16 cellular contexts compared by ENCODE assay signal in genomic region chr9:94829380-94830070, GRCh38.
A peak's percentile ranks its signal among the peaks of the same experiment; 100 is the strongest.
DNase-seq lines count a peak whose midpoint lies in the region; ATAC-seq, FAIRE-seq and TF ChIP-seq lines count a peak whose summit lies in the region.
"Had no signal": no experiment of that assay in that cellular context is flagged by ENCODE, and none has a peak within 500 bp of the region (broad histone marks: within the 10 kb centered on the region; RNA-seq: fewer than 3 reads in every experiment).

No MANE protein-coding gene starts in this region.

- peaks cover 21% of the 10 kb centered on the region for H3K36me3 Mint-ChIP-seq in mesothelial cell of epicardium

- H3K9me3 Mint-ChIP-seq in mesothelial cell of epicardium, result peaks cover 12% of the 10 kb centered on the region

- peak overlapping the region; percentile 62 for H3K4me2 ChIP-seq in A549
- H3K4me2 ChIP-seq: PC-9 had no signal

- no peak overlapping the region for H3K27ac Mint-ChIP-seq in mesothelial cell of epicardium
- H3K27ac Mint-ChIP-seq: CD4-positive, CD25-positive, alpha-beta regulatory T cell had no signal

- H3K4me1 ChIP-seq in A549 (peaks cover 53% of the 10 kb centered on the region), SJCRH30 (peaks cover 25% of the 10 kb centered on the region)

- no peaks in the 10 kb centered on the region for H3K27me3 Mint-ChIP-seq in mesothelial cell of epicardium (ENCODE audit: low read depth)
- H3K27me3 Mint-ChIP-seq: CD4-positive, CD25-positive, alpha-beta regulatory T cell had no signal

- peaks cover 41% of the 10 kb centered on the region for H3K4me1 Mint-ChIP-seq in mesothelial cell of epicardium

- H3K36me3 ChIP-seq in SJCRH30 (no peaks in the 10 kb centered on the region), H7 (replicated peaks; ENCODE audit: control insufficient read depth, insufficient read depth, low read length) (no peaks in the 10 kb centered on the region)

- H3K27ac ChIP-seq in A549, result peak overlapping the region; percentile 80 to 83
- peak overlapping the region; percentile 23 for H3K27ac ChIP-seq in SJCRH30
- H3K27ac ChIP-seq: PC-9 had no signal

- DNase-seq in A549 (ENCODE audit: low read depth in 1 of 2, low spot score in 1 of 2) (no peak), SJCRH30 (peak; percentile 57 to 73), myocyte (ENCODE audit: low read depth) (peak; percentile 82), H7 (no peak), mesothelial cell of epicardium (ENCODE audit: low spot score in 2 of 2, unreplicated experiment in 2 of 2) (no peak)
- DNase-seq: CD4-positive, CD25-positive, alpha-beta regulatory T cell; NCI-H1417; NCI-H1930; NCI-H2227 treated with DMSO at 0.1 percent for 48 hours; NCI-H526 treated with DMSO at 0.1 percent for 48 hours; PC-9; T-helper 1 cell had no signal

- ATAC-seq in A549 (no peak), GM18907 (IDR thresholded peaks at IDR 0.05; ENCODE audit: unreplicated experiment) (peak; percentile 50), HG03039 (IDR thresholded peaks at IDR 0.05; ENCODE audit: unreplicated experiment) (no peak), HG03521 (IDR thresholded peaks at IDR 0.05; ENCODE audit: unreplicated experiment) (no peak)

- no peak for TF ChIP-seq RAD21 in A549 (conservative IDR thresholded peaks at IDR 0.05 in 1 of 2, IDR thresholded peaks at IDR 0.05 in 1 of 2)

- POLR2A ChIA-PET in A549 (lab: Yijun Ruan, JAX), result no interaction called here

- TF ChIP-seq CTCF in A549 (IDR thresholded peaks at IDR 0.05) (no peak), mesothelial cell of epicardium (IDR thresholded peaks at IDR 0.05; ENCODE audit: unreplicated experiment) (no peak)

- H3K9me3 ChIP-seq in A549, result peaks cover 9% of the 10 kb centered on the region; the same call in 2 of the 3 replicates
- H3K9me3 ChIP-seq in SJCRH30 (replicated peaks), result peaks cover 5% of the 10 kb centered on the region

- no peak for TF ChIP-seq POLR2A in A549 (IDR thresholded peaks at IDR 0.05; ENCODE audit: low read length)

- no peak for FAIRE-seq in A549 (lab: Jason Lieb, UNC)
- FAIRE-seq: A204.1 had no signal

- WGBS in A549 (ENCODE audit: missing lambda C conversion rate), result 73% methylated on average over 4 of the region's 4 CpGs

- H3K27me3 ChIP-seq in SJCRH30 (no peaks in the 10 kb centered on the region), H7 (ENCODE audit: control insufficient read depth, insufficient read depth, low read length) (peaks cover 2% of the 10 kb centered on the region)

- TF ChIP-seq EP300 in A549 (IDR thresholded peaks at IDR 0.05), result no peak

- H3K4me3 ChIP-seq in A549 (no peak overlapping the region), SJCRH30 (no peak overlapping the region), H7 (ENCODE audit: insufficient read depth, low read depth, low read length) (no peak overlapping the region)
- H3K4me3 ChIP-seq: PC-9 had no signal

- no peak overlapping the region for H3K4me3 Mint-ChIP-seq in mesothelial cell of epicardium
- H3K4me3 Mint-ChIP-seq: CD4-positive, CD25-positive, alpha-beta regulatory T cell had no signal

- CTCF ChIA-PET in A549 (lab: Yijun Ruan, JAX), result interaction anchor here (0.9 to 1.2 kb wide), 2 partner anchors 10 to 11 kb away, joined by 3 read pairs; no protein-coding TSS in a partner anchor

TF ChIP-seq in A549, 52 proteins besides CTCF, POLR2A, EP300 and RAD21:
- TF ChIP-seq HOXB13 (CRISPR knock-in tag; IDR thresholded peaks at IDR 0.05; ENCODE audit: low read depth), result no peak
- TF ChIP-seq SREBF2 (IDR thresholded peaks at IDR 0.05), result no peak
- no peak for TF ChIP-seq CEBPB (IDR thresholded peaks at IDR 0.05)
- no peak for TF ChIP-seq KDM5A (IDR thresholded peaks at IDR 0.05)
- TF ChIP-seq KDM1A (IDR thresholded peaks at IDR 0.05; ENCODE audit: low read depth), result no peak
- TF ChIP-seq MYC (IDR thresholded peaks at IDR 0.05; ENCODE audit: borderline replicate concordance, low read length), result no peak
- TF ChIP-seq TP53 (CRISPR knock-in tag; IDR thresholded peaks at IDR 0.05), result no peak
- no peak for TF ChIP-seq RARB (CRISPR knock-in tag; IDR thresholded peaks at IDR 0.05)
- TF ChIP-seq MAZ (IDR thresholded peaks at IDR 0.05; ENCODE audit: borderline replicate concordance, low read depth, low read length), result no peak
- no peak for TF ChIP-seq HES2 (IDR thresholded peaks at IDR 0.05)
- no peak for TF ChIP-seq NR3C1 (IDR thresholded peaks at IDR 0.05)
- TF ChIP-seq RNF2 (IDR thresholded peaks at IDR 0.05; ENCODE audit: borderline replicate concordance, low read depth), result no peak
- TF ChIP-seq PBX3 (IDR thresholded peaks at IDR 0.05), result no peak
- TF ChIP-seq FOXS1 (CRISPR knock-in tag; IDR thresholded peaks at IDR 0.05), result no peak
- no peak for TF ChIP-seq JUNB (IDR thresholded peaks at IDR 0.05)
- TF ChIP-seq, protein P1, sequence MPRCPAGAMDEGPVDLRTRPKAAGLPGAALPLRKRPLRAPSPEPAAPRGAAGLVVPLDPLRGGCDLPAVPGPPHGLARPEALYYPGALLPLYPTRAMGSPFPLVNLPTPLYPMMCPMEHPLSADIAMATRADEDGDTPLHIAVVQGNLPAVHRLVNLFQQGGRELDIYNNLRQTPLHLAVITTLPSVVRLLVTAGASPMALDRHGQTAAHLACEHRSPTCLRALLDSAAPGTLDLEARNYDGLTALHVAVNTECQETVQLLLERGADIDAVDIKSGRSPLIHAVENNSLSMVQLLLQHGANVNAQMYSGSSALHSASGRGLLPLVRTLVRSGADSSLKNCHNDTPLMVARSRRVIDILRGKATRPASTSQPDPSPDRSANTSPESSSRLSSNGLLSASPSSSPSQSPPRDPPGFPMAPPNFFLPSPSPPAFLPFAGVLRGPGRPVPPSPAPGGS (IDR thresholded peaks at IDR 0.05), result no peak
- TF ChIP-seq RCOR1 (IDR thresholded peaks at IDR 0.05; ENCODE audit: low read depth, low read length), result no peak
- no peak for TF ChIP-seq JUN (IDR thresholded peaks at IDR 0.05)
- TF ChIP-seq GATA3 (IDR thresholded peaks at IDR 0.05; ENCODE audit: borderline replicate concordance), result no peak
- TF ChIP-seq ZSCAN20 (CRISPR knock-in tag; IDR thresholded peaks at IDR 0.05), result no peak

Comparison
In these comparisons a context has a peak if more than half of its experiments do, and no peak if none do; other contexts are left out.
1. DNase-seq: peak in SJCRH30 (2 of 2) and myocyte (single experiment); none in A549 (0 of 2), H7 (single experiment) and mesothelial cell of epicardium (0 of 2).